14 cellular contexts compared by ENCODE assay signal in genomic region chr2:239695106-239695727, GRCh38.
"Had no signal": no experiment of that assay in that cellular context is flagged by ENCODE, and none has a peak within 500 bp of the region (broad histone marks: within the 10 kb centered on the region; RNA-seq: fewer than 3 reads in every experiment).

No MANE protein-coding gene starts in this region.

- H3K27me3 ChIP-seq: gastrocnemius medialis, sigmoid colon, thyroid gland had no signal

- ATAC-seq: esophagus mucosa, gastrocnemius medialis, lower lobe of right lung, psoas muscle had no signal

- H3K4me3 ChIP-seq: gastrocnemius medialis, left ventricle myocardium inferior, lower lobe of right lung, psoas muscle, sigmoid colon, skin epidermis, thyroid gland had no signal

- H3K9me3 ChIP-seq: gastrocnemius medialis, left ventricle myocardium inferior, lower lobe of right lung, psoas muscle, sigmoid colon, thyroid gland had no signal

- DNase-seq: cerebellar nuclear complex; effector CD8-positive, alpha-beta T cell; gastrocnemius medialis; left ventricle myocardium inferior; lower lobe of right lung; midbrain; psoas muscle; retina; sigmoid colon; stimulated activated CD4-positive, alpha-beta T cell treated with anti-CD3 and anti-CD28 coated beads, Interleukin-4, amount 100 ng/mL, for 4 hours; stimulated activated naive CD4-positive, alpha-beta T cell treated with Interleukin-2 at 50 U/mL for 16 hours; thyroid gland had no signal

- H3K36me3 ChIP-seq: gastrocnemius medialis, left ventricle myocardium inferior, lower lobe of right lung, sigmoid colon, thyroid gland had no signal

- H3K27ac ChIP-seq: gastrocnemius medialis, left ventricle myocardium inferior, lower lobe of right lung, psoas muscle, sigmoid colon, skin epidermis, thyroid gland had no signal

- H3K4me1 ChIP-seq: lower lobe of right lung, sigmoid colon, thyroid gland had no signal
